23 cellular contexts compared by ENCODE assay signal in genomic region chr11:71456294-71456693, GRCh38. TPM values are rescaled to one million over a fixed set of nuclear protein-coding genes. Genes with fewer than 3 reads are reported as not detected.
A peak's percentile ranks its signal among the peaks of the same experiment; 100 is the strongest.
DNase-seq lines count a peak whose midpoint lies in the region; ATAC-seq, FAIRE-seq and TF ChIP-seq lines count a peak whose summit lies in the region.
"Had no signal": no experiment of that assay in that cellular context is flagged by ENCODE, and none has a peak within 500 bp of the region (broad histone marks: within the 10 kb centered on the region; RNA-seq: fewer than 3 reads in every experiment).

No MANE protein-coding gene starts in this region.

- peaks cover 0 to 67% (median 41%) of the 10 kb centered on the region in 9 donors for H3K36me3 ChIP-seq in heart right ventricle
- peaks cover 53% of the 10 kb centered on the region for H3K36me3 ChIP-seq in CD8-positive, alpha-beta memory T cell (ENCODE audit: insufficient read depth, low read length)
- peaks cover 30 to 38% of the 10 kb centered on the region in 2 donors for H3K36me3 ChIP-seq in kidney (ENCODE audit: control insufficient read depth in 1 of 2, insufficient read depth in 2 of 2, low read length in 2 of 2)
- H3K36me3 ChIP-seq in sigmoid colon: peaks cover 9 to 64% (median 34%) of the 10 kb centered on the region in 4 donors
- H3K36me3 ChIP-seq in vagina: peaks cover 0 to 42% of the 10 kb centered on the region in 2 donors

- H3K9ac ChIP-seq in kidney (ENCODE audit: low read length in 2 of 2): no peak overlapping the region
- H3K9ac ChIP-seq: BLaER1, GM23248 had no signal

- H3K27ac ChIP-seq in heart right ventricle (no peak overlapping the region), kidney (ENCODE audit: low read depth in 2 of 2, low read length in 2 of 2) (no peak overlapping the region), sigmoid colon (no peak overlapping the region), vagina (no peak overlapping the region)
- no peak overlapping the region for H3K27ac ChIP-seq in CD8-positive, alpha-beta memory T cell (ENCODE audit: low read depth, low read length)
- H3K27ac ChIP-seq: BLaER1, GM23248 had no signal

- no peaks in the 10 kb centered on the region for H3K27me3 ChIP-seq in heart right ventricle
- H3K27me3 ChIP-seq in CD8-positive, alpha-beta memory T cell (ENCODE audit: insufficient read depth, low read length, poor library complexity, severe bottlenecking): no peaks in the 10 kb centered on the region
- no peaks in the 10 kb centered on the region for H3K27me3 ChIP-seq in sigmoid colon
- no peaks in the 10 kb centered on the region for H3K27me3 ChIP-seq in vagina
- H3K27me3 ChIP-seq: BLaER1 had no signal

- H3K4me3 ChIP-seq in heart right ventricle (no peak overlapping the region), kidney (ENCODE audit: low read length in 2 of 2) (no peak overlapping the region), sigmoid colon (no peak overlapping the region), vagina (no peak overlapping the region)
- no peak overlapping the region for H3K4me3 ChIP-seq in CD8-positive, alpha-beta memory T cell (ENCODE audit: low read length)
- H3K4me3 ChIP-seq: BLaER1, GM23248, HAP-1, K562 had no signal

- intact Hi-C loops in Right ventricle myocardium inferior (cut with DNase I) (no loop called here), heart right ventricle (cut with DNase I) (no loop called here), kidney (cut with DNase I) (no loop called here), sigmoid colon (cut with DNase I) (no loop called here), vagina (cut with DNase I) (no loop called here)

- H3K27me3 Mint-ChIP-seq in CD8-positive, alpha-beta memory T cell: no peaks in the 10 kb centered on the region

- H3K9me3 Mint-ChIP-seq in CD8-positive, alpha-beta memory T cell: no peaks in the 10 kb centered on the region

- H3K9me3 ChIP-seq in heart right ventricle (no peaks in the 10 kb centered on the region), kidney (ENCODE audit: control insufficient read depth in 1 of 2, low read length in 2 of 2) (no peaks in the 10 kb centered on the region), sigmoid colon (no peaks in the 10 kb centered on the region), vagina (no peaks in the 10 kb centered on the region)
- H3K9me3 ChIP-seq in CD8-positive, alpha-beta memory T cell (ENCODE audit: low read length): no peaks in the 10 kb centered on the region
- H3K9me3 ChIP-seq: BLaER1, HAP-1 had no signal

- H3K4me3 Mint-ChIP-seq in CD8-positive, alpha-beta memory T cell: peak overlapping the region in 1 of 7 donors; percentile 77

- no peak for TF ChIP-seq EP300 in sigmoid colon (IDR thresholded peaks at IDR 0.05)

- POLR2A ChIA-PET in CD8-positive, alpha-beta memory T cell (lab: Charles Lee): no interaction called here

- DNase-seq in Right ventricle myocardium inferior (ENCODE audit: missing footprints) (peak; percentile 45), heart right ventricle (no peak), kidney (peak; percentile 50), sigmoid colon (peak; percentile 63), vagina (ENCODE audit: extremely low spot score in 2 of 2) (no peak)
- no peak for DNase-seq in CD8-positive, alpha-beta memory T cell
- DNase-seq: DND-41, GM23248, NCI-H1105 treated with DMSO at 0.1 percent for 48 hours, NCI-H1694 treated with DMSO at 0.1 percent for 48 hours, NCI-H2107, NCI-H2227 treated with DMSO at 0.1 percent for 48 hours, NCI-H510A treated with DMSO at 0.1 percent for 48 hours, NCI-H774, OCI-M1, SIG-M5 had no signal

- TF ChIP-seq POLR2A in sigmoid colon (IDR thresholded peaks at IDR 0.05) (no peak), vagina (IDR thresholded peaks at IDR 0.05) (no peak)

- H3K27ac Mint-ChIP-seq in CD8-positive, alpha-beta memory T cell: peak overlapping the region in 5 of 8 donors; percentile 19 to 73 (median 62)

- peaks cover 5 to 77% (median 25%) of the 10 kb centered on the region in 3 donors for H3K36me3 Mint-ChIP-seq in CD8-positive, alpha-beta memory T cell

- peaks cover 45 to 73% (median 64%) of the 10 kb centered on the region in 3 donors for H3K4me1 Mint-ChIP-seq in CD8-positive, alpha-beta memory T cell

- ATAC-seq in Right ventricle myocardium inferior: no peak
- ATAC-seq in heart right ventricle: no peak
- no peak for ATAC-seq in HG03457 (IDR thresholded peaks at IDR 0.05; ENCODE audit: unreplicated experiment)
- no peak for ATAC-seq in GM19035 (IDR thresholded peaks at IDR 0.05; ENCODE audit: unreplicated experiment)
- ATAC-seq: K562 had no signal

- 86 to 90% methylated on average over 8 of the region's 8 CpGs for WGBS in heart right ventricle, 2 donors
- 92 to 93% methylated on average over 8 of the region's 8 CpGs for WGBS in sigmoid colon, 2 donors

- CTCF ChIA-PET in CD8-positive, alpha-beta memory T cell (lab: Charles Lee): no interaction called here

- no peak for FAIRE-seq in kidney (lab: Jason Lieb, UNC)
- FAIRE-seq: A204.1, G401.6, K562 had no signal

- H3K4me1 ChIP-seq in heart right ventricle: peaks cover 0 to 30% (median 18%) of the 10 kb centered on the region in 9 donors
- H3K4me1 ChIP-seq in CD8-positive, alpha-beta memory T cell (ENCODE audit: insufficient read depth, low read length): peaks cover 25% of the 10 kb centered on the region
- peaks cover 7 to 11% of the 10 kb centered on the region in 2 donors for H3K4me1 ChIP-seq in kidney (ENCODE audit: control insufficient read depth in 1 of 2, insufficient read depth in 1 of 2, low read depth in 1 of 2, low read length in 2 of 2)
- peaks cover 0 to 25% (median 15%) of the 10 kb centered on the region in 4 donors for H3K4me1 ChIP-seq in sigmoid colon
- peaks cover 30% of the 10 kb centered on the region for H3K4me1 ChIP-seq in vagina

- TF ChIP-seq CTCF in heart right ventricle (IDR thresholded peaks at IDR 0.05): no peak
- TF ChIP-seq CTCF in kidney (IDR thresholded peaks at IDR 0.05; ENCODE audit: borderline replicate concordance, extremely low read depth, insufficient read depth): no peak
- TF ChIP-seq CTCF in sigmoid colon (IDR thresholded peaks at IDR 0.05): no peak
- TF ChIP-seq CTCF in vagina (IDR thresholded peaks at IDR 0.05): no peak

RNA-seq across cellular contexts. Expression of gene NADSYN1, which starts 3.3 kb away (rescaled TPM):
- 22.1 TPM for total RNA-seq in Right ventricle myocardium inferior
- 10 to 100 TPM; 13.4 to 31.4 (median 16.0) TPM for total RNA-seq in heart right ventricle
- 10 to 100 TPM; 25.6 to 32.0 TPM for polyA plus RNA-seq in heart right ventricle
- 10 to 100 TPM; 60.3 to 62.5 TPM for total RNA-seq in CD8-positive, alpha-beta memory T cell
- 43.6 TPM for polyA plus RNA-seq in CD8-positive, alpha-beta memory T cell
- total RNA-seq in kidney: 72.9 TPM
- 34.9 TPM for polyA plus RNA-seq in kidney (ENCODE audit: insufficient read depth, low read depth, low replicate concordance)
- total RNA-seq in sigmoid colon: 10 to 100 TPM; 24.6 to 72.0 (median 38.3) TPM
- 100 to 1,000 TPM in 1 of 3 donors, 10 to 100 TPM in 2; 31.8 to 136 (median 42.5) TPM for polyA plus RNA-seq in sigmoid colon
- total RNA-seq in vagina: 75.9 TPM

RNA-seq across cellular contexts. Expression of gene DHCR7, which starts 8.1 kb away (rescaled TPM):
- total RNA-seq in Right ventricle myocardium inferior: 46.3 TPM
- total RNA-seq in heart right ventricle: 10 to 100 TPM; 24.9 to 49.6 (median 31.0) TPM
- polyA plus RNA-seq in heart right ventricle: 10 to 100 TPM; 13.5 to 16.0 TPM
- total RNA-seq in CD8-positive, alpha-beta memory T cell: 10 to 100 TPM; 41.5 to 42.8 TPM
- 19.6 TPM for polyA plus RNA-seq in CD8-positive, alpha-beta memory T cell
- total RNA-seq in kidney: 17.8 TPM
- polyA plus RNA-seq in kidney (ENCODE audit: insufficient read depth, low read depth, low replicate concordance): 35.2 TPM
- 1 to 10 TPM; 4.1 to 7.5 (median 5.3) TPM for total RNA-seq in sigmoid colon
- polyA plus RNA-seq in sigmoid colon: 10 to 100 TPM in 1 of 3 donors, 1 to 10 TPM in 2; 2.4 to 54.2 (median 8.8) TPM
- 26.8 TPM for total RNA-seq in vagina

Comparison
In these comparisons a context has a peak if more than half of its experiments do, and no peak if none do; other contexts are left out.
1. DNase-seq: peak in Right ventricle myocardium inferior (single experiment), kidney (single experiment) and sigmoid colon (single experiment); none in heart right ventricle (0 of 2), CD8-positive, alpha-beta memory T cell (0 of 5) and vagina (0 of 2).